12 cellular contexts compared by ENCODE assay signal in the genomic region with DNA sequence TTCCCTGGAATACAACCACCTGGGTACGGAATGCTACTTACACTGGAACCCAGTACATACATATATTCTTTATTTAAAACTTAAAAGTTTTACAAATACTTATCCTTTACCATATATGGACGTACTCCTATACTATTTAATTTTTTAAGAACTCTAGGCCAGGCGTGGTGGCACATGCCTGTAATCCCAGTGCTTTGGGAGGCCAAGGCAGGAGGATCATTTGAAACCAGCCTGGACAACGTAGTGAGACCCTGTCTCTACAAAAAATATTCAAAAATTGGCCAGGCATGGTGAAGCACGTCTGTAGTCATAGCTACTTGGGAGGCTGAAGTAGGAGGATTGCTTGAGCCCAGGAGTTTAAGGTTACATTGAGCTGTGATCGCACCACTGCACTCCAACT. TPM values are rescaled to one million over a fixed set of nuclear protein-coding genes. Genes with fewer than 3 reads are reported as not detected.
DNase-seq lines count a peak whose midpoint lies in the region; ATAC-seq and TF ChIP-seq lines count a peak whose summit lies in the region.
"Had no signal": no experiment of that assay in that cellular context is flagged by ENCODE, and none has a peak within 500 bp of the region (broad histone marks: within the 10 kb centered on the region; RNA-seq: fewer than 3 reads in every experiment).

No MANE protein-coding gene starts in this region.

- H4K20me1 ChIP-seq in SK-N-SH (ENCODE audit: insufficient read depth) = no peaks in the 10 kb centered on the region

- H3K27ac ChIP-seq in SK-N-SH (ENCODE audit: low read depth in 2 of 2, low read length in 1 of 2) = no peak overlapping the region
- no peak overlapping the region for H3K27ac ChIP-seq in HUES64 (ENCODE audit: low read depth, low read length)
- H3K27ac ChIP-seq: thoracic aorta had no signal

- TF ChIP-seq CTCF in SK-N-SH (IDR thresholded peaks at IDR 0.05) (no peak), neural crest cell (conservative IDR thresholded peaks at IDR 0.05) (no peak)

- DNase-seq in SK-N-SH (no peak), adipocyte (ENCODE audit: low read depth) (no peak), neural crest cell (ENCODE audit: low read depth, low spot score) (no peak), anterior cingulate cortex (lab: John Stamatoyannopoulos, UW) (no peak)
- no peak for DNase-seq in stimulated activated CD4-positive, alpha-beta T cell treated with anti-CD3 and anti-CD28 coated beads, Interleukin-4, amount 100 ng/mL, for 4 hours
- DNase-seq: DMS153; NCI-H2029; NK-92 treated with Interleukin-12 subunit alpha and Interleukin-12 subunit beta, amount 100 ng/mL, for 24 hours had no signal

- no peak overlapping the region for H3K27ac Mint-ChIP-seq in neural crest cell (ENCODE audit: unreplicated experiment)

- no peak for TF ChIP-seq RAD21 in SK-N-SH (IDR thresholded peaks at IDR 0.05; ENCODE audit: low read length)

- ATAC-seq in SK-N-SH treated with all-trans-retinoic acid at 6 μM for 48 hours (no peak), GM19463 (IDR thresholded peaks at IDR 0.05; ENCODE audit: unreplicated experiment) (no peak)

- H3K4me3 Mint-ChIP-seq in neural crest cell = peak overlapping the region; percentile 97

- H3F3A ChIP-seq in SK-N-SH (replicated peaks; ENCODE audit: insufficient read depth) = no peaks in the 10 kb centered on the region

- H3K4me3 ChIP-seq in SK-N-SH (ENCODE audit: low read depth in 2 of 2, low read length in 1 of 2) (peak overlapping the region in 1 of 2 experiments; percentile 80; a peak in 1 of 4 replicates), HUES64 (ENCODE audit: low read length) (peak overlapping the region; percentile 87; the same call in 1 of the 2 replicates), adipocyte (ENCODE audit: low read length) (peak overlapping the region; percentile 99)

- no peaks in the 10 kb centered on the region for H3K9me3 ChIP-seq in SK-N-SH
- no peaks in the 10 kb centered on the region for H3K9me3 ChIP-seq in HUES64 (ENCODE audit: insufficient read depth, low read depth, low read length)
- no peaks in the 10 kb centered on the region for H3K9me3 ChIP-seq in adipocyte (ENCODE audit: control insufficient read depth, low read length)
- H3K9me3 ChIP-seq: thoracic aorta had no signal

- peaks cover 25% of the 10 kb centered on the region for H3K4me1 Mint-ChIP-seq in neural crest cell

- POLR2A ChIA-PET in SK-N-SH (lab: Yijun Ruan, JAX) = no interaction called here

- H3K9me2 ChIP-seq in SK-N-SH = no peaks in the 10 kb centered on the region

- peak overlapping the region; percentile 91 for H3K4me2 ChIP-seq in SK-N-SH

- no peaks in the 10 kb centered on the region for H3K36me3 Mint-ChIP-seq in neural crest cell (ENCODE audit: low read depth)

- no peaks in the 10 kb centered on the region for H3K27me3 ChIP-seq in SK-N-SH (ENCODE audit: insufficient read depth)
- no peaks in the 10 kb centered on the region for H3K27me3 ChIP-seq in HUES64 (ENCODE audit: insufficient read depth, low read length)
- H3K27me3 ChIP-seq in adipocyte (replicated peaks; ENCODE audit: control insufficient read depth, insufficient read depth, low read length) = no peaks in the 10 kb centered on the region

- 92% methylated on average over 6 of the region's 6 CpGs for WGBS in SK-N-SH (ENCODE audit: low lambda C conversion rate)
- 93% methylated on average over 6 of the region's 6 CpGs for WGBS in HUES64

- no peak overlapping the region for H3K9ac ChIP-seq in SK-N-SH
- no peak overlapping the region for H3K9ac ChIP-seq in HUES64 (ENCODE audit: low read depth, low read length)
- peak overlapping the region; percentile 4 for H3K9ac ChIP-seq in adipocyte (ENCODE audit: low read length)

- no peak for TF ChIP-seq EP300 in SK-N-SH (IDR thresholded peaks at IDR 0.05; ENCODE audit: borderline replicate concordance in 1 of 2, low read depth in 1 of 2, low read length in 1 of 2)

- peaks cover 42% of the 10 kb centered on the region for H3K79me2 ChIP-seq in SK-N-SH (ENCODE audit: insufficient read depth)

- peaks cover 0 to 15% of the 10 kb centered on the region in 2 experiments; a peak in 2 of 4 replicates for H3K4me1 ChIP-seq in SK-N-SH (ENCODE audit: control insufficient read depth in 1 of 2, insufficient read depth in 2 of 2, low read depth in 1 of 2, low read length in 1 of 2)
- H3K4me1 ChIP-seq in HUES64 (ENCODE audit: insufficient read depth, low read length) = no peaks in the 10 kb centered on the region
- H3K4me1 ChIP-seq in adipocyte (ENCODE audit: control insufficient read depth, insufficient read depth, low read length) = peaks cover 29% of the 10 kb centered on the region

- H3K9me3 Mint-ChIP-seq in neural crest cell = no peaks in the 10 kb centered on the region

- peaks cover 25 to 38% of the 10 kb centered on the region in 2 experiments for H3K36me3 ChIP-seq in SK-N-SH (replicated peaks in 1 of 2; ENCODE audit: control insufficient read depth in 1 of 2, insufficient read depth in 2 of 2, low read length in 1 of 2)
- H3K36me3 ChIP-seq in HUES64 (ENCODE audit: insufficient read depth, low read length) = peaks cover 42% of the 10 kb centered on the region
- peaks cover 31% of the 10 kb centered on the region for H3K36me3 ChIP-seq in adipocyte (ENCODE audit: control insufficient read depth, insufficient read depth, low read length, severe bottlenecking)

- CTCF ChIA-PET in SK-N-SH (lab: Yijun Ruan, JAX) = interaction anchor here (1.2 to 15.8 kb wide), 6 partner anchors 17 to 120 kb away, joined by 3 to 1786 read pairs (median 6); partner anchors contain the start of gene IMPDH1

- no peaks in the 10 kb centered on the region for H3K27me3 Mint-ChIP-seq in neural crest cell (ENCODE audit: low read depth)

- H2AFZ ChIP-seq in SK-N-SH (ENCODE audit: low read depth) = no peak overlapping the region

TF ChIP-seq in SK-N-SH, 30 proteins besides CTCF, POLR2A, EP300 and RAD21:
- TF ChIP-seq RCOR1 (IDR thresholded peaks at IDR 0.05; ENCODE audit: low read length) (no peak), RXRA (IDR thresholded peaks at IDR 0.05; ENCODE audit: borderline replicate concordance, low read depth) (no peak), FOXM1 (IDR thresholded peaks at IDR 0.05; ENCODE audit: low read depth) (no peak)

TF ChIP-seq in SK-N-SH treated with all-trans-retinoic acid at 6 μM for 48 hours, 23 proteins besides CTCF, POLR2A, EP300 and RAD21 (continues in another document):
- no peak for TF ChIP-seq GLIS3 (CRISPR knock-in tag; IDR thresholded peaks at IDR 0.05)
- TF ChIP-seq, protein P1, sequence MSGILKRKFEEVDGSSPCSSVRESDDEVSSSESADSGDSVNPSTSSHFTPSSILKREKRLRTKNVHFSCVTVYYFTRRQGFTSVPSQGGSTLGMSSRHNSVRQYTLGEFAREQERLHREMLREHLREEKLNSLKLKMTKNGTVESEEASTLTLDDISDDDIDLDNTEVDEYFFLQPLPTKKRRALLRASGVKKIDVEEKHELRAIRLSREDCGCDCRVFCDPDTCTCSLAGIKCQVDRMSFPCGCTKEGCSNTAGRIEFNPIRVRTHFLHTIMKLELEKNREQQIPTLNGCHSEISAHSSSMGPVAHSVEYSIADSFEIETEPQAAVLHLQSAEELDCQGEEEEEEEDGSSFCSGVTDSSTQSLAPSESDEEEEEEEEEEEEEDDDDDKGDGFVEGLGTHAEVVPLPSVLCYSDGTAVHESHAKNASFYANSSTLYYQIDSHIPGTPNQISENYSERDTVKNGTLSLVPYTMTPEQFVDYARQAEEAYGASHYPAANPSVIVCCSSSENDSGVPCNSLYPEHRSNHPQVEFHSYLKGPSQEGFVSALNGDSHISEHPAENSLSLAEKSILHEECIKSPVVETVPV (CRISPR knock-in tag; IDR thresholded peaks at IDR 0.05) = no peak
- TF ChIP-seq ZNF8 (CRISPR knock-in tag; IDR thresholded peaks at IDR 0.05) = no peak
- no peak for TF ChIP-seq SNAI2 (CRISPR knock-in tag; IDR thresholded peaks at IDR 0.05)
- TF ChIP-seq, protein P2, sequence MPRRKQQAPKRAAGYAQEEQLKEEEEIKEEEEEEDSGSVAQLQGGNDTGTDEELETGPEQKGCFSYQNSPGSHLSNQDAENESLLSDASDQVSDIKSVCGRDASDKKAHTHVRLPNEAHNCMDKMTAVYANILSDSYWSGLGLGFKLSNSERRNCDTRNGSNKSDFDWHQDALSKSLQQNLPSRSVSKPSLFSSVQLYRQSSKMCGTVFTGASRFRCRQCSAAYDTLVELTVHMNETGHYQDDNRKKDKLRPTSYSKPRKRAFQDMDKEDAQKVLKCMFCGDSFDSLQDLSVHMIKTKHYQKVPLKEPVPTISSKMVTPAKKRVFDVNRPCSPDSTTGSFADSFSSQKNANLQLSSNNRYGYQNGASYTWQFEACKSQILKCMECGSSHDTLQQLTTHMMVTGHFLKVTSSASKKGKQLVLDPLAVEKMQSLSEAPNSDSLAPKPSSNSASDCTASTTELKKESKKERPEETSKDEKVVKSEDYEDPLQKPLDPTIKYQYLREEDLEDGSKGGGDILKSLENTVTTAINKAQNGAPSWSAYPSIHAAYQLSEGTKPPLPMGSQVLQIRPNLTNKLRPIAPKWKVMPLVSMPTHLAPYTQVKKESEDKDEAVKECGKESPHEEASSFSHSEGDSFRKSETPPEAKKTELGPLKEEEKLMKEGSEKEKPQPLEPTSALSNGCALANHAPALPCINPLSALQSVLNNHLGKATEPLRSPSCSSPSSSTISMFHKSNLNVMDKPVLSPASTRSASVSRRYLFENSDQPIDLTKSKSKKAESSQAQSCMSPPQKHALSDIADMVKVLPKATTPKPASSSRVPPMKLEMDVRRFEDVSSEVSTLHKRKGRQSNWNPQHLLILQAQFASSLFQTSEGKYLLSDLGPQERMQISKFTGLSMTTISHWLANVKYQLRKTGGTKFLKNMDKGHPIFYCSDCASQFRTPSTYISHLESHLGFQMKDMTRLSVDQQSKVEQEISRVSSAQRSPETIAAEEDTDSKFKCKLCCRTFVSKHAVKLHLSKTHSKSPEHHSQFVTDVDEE (CRISPR knock-in tag; IDR thresholded peaks at IDR 0.05) = no peak
- no peak for TF ChIP-seq CSDC2 (CRISPR knock-in tag; IDR thresholded peaks at IDR 0.05)
- TF ChIP-seq ZFP30 (CRISPR knock-in tag; IDR thresholded peaks at IDR 0.05) = no peak
- TF ChIP-seq ARNTL (CRISPR knock-in tag; IDR thresholded peaks at IDR 0.05; ENCODE audit: borderline replicate concordance, low read depth) = no peak

RNA-seq across cellular contexts. Expression of gene RBM28, which starts 2.0 kb away (rescaled TPM):
- 29.1 and 33.0 TPM in 2 replicates for polyA plus RNA-seq in SK-N-SH (2012; rRNA removed)
- polyA plus RNA-seq in SK-N-SH (2012; cell fraction: cytosol; rRNA removed) = 23.7 and 24.9 TPM in 2 replicates
- polyA plus RNA-seq in SK-N-SH (2012; cell fraction: nucleus; rRNA removed) = 72.3 and 94.0 TPM in 2 replicates
- 35.1 TPM for polyA plus RNA-seq in HUES64 (2013, experiment 1 of 2)
- polyA plus RNA-seq in HUES64 (2013, experiment 2 of 2) = 30.6 TPM
- 73.1 and 73.7 TPM in 2 replicates for total RNA-seq in neural crest cell

RNA-seq across cellular contexts. Expression of gene PRRT4, which starts 19.8 kb away (rescaled TPM):
- 1.5 and 3.4 TPM in 2 replicates for polyA plus RNA-seq in SK-N-SH (2012; rRNA removed)
- polyA plus RNA-seq in SK-N-SH (2012; cell fraction: cytosol; rRNA removed) = 1.8 and 5.2 TPM in 2 replicates
- polyA plus RNA-seq in SK-N-SH (2012; cell fraction: nucleus; rRNA removed) = 8.1 and 19.1 TPM in 2 replicates
- 0.90 TPM for polyA plus RNA-seq in HUES64 (2013, experiment 1 of 2)
- polyA plus RNA-seq in HUES64 (2013, experiment 2 of 2) = 1.3 TPM
- total RNA-seq in neural crest cell = 3.1 and 3.3 TPM in 2 replicates
